In genomic region chr9:37343724-37344123, GRCh38 we compare ENCODE assay signal across 9 cellular contexts.
"Had no signal": no experiment of that assay in that cellular context is flagged by ENCODE, and none has a peak within 500 bp of the region (broad histone marks: within the 10 kb centered on the region; RNA-seq: fewer than 3 reads in every experiment).

No MANE protein-coding gene starts in this region.

- DNase-seq: H9, HCEC 1CT, KG1 had no signal

- H3K9me3 Mint-ChIP-seq: GM23338, H9, IgD-negative memory B cell had no signal

- H3K4me3 Mint-ChIP-seq: GM23338, H9, IgD-negative memory B cell had no signal

- H2AFZ ChIP-seq: GM23338 had no signal

- H3K4me2 ChIP-seq: GM23338 had no signal

- H3K4me3 ChIP-seq: GM23338 had no signal

- FAIRE-seq: H1, H54, HepG2 had no signal

- H3K27me3 Mint-ChIP-seq: IgD-negative memory B cell had no signal

- ATAC-seq: GM23338, HepG2 had no signal

- H3K27ac Mint-ChIP-seq: GM23338, H9, IgD-negative memory B cell had no signal

- H3K27ac ChIP-seq: HL-60 had no signal
